ENCODE assay signal across 17 cellular contexts in the genomic region with DNA sequence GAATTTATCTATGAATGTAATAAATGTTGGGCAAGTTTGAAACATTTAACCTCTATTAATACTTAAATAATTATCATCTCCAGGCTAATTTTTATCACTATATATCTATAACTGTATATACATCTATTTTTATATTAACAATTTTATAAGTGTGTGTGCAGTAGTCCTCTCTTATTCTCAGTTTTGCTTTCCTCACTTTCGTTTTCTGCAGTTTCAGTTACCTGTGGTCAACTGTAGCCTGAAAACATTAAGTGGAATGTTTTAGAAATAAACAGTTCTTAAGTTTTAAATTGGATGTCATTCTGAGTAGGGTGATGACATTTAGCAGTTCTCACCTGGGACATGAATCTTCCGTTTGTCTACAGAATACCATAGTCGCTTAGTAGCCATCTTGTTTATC.
A peak's percentile ranks its signal among the peaks of the same experiment; 100 is the strongest.
DNase-seq lines count a peak whose midpoint lies in the region; ATAC-seq and TF ChIP-seq lines count a peak whose summit lies in the region.
"Had no signal": no experiment of that assay in that cellular context is flagged by ENCODE, and none has a peak within 500 bp of the region (broad histone marks: within the 10 kb centered on the region; RNA-seq: fewer than 3 reads in every experiment).

No MANE protein-coding gene starts in this region.

- DNase-seq in BE2C, result no peak
- DNase-seq in iPS-NIHi7 (ENCODE audit: extremely low spot score), result no peak
- no peak for DNase-seq in mesenteric fat pad (ENCODE audit: low spot score)
- DNase-seq in Kasumi-1 (lab: John Stamatoyannopoulos, UW), result no peak
- DNase-seq: ACHN; CD8-positive, alpha-beta memory T cell; left lung; Peyer's patch; stimulated activated naive CD4-positive, alpha-beta T cell treated with Interleukin-2 at 50 U/mL for 16 hours; SW 1271 had no signal

- no peaks in the 10 kb centered on the region for H3K36me3 ChIP-seq in BE2C
- H3K36me3 ChIP-seq: HAP-1, left lung, Peyer's patch had no signal

- H3K4me3 ChIP-seq in BE2C (ENCODE audit: low read depth, low read length), result no peak overlapping the region
- H3K4me3 ChIP-seq: HAP-1, left lung, Peyer's patch, smooth muscle cell had no signal

- ATAC-seq in GM18498 (IDR thresholded peaks at IDR 0.05; ENCODE audit: unreplicated experiment), result peak; percentile 91
- peak; percentile 74 for ATAC-seq in GM19463 (IDR thresholded peaks at IDR 0.05; ENCODE audit: unreplicated experiment)
- ATAC-seq in HG02840 (IDR thresholded peaks at IDR 0.05; ENCODE audit: low FRiP score, unreplicated experiment), result peak; percentile 63
- peak; percentile 80 for ATAC-seq in HG03432 (IDR thresholded peaks at IDR 0.05; ENCODE audit: unreplicated experiment)
- ATAC-seq: left lung had no signal

- 0 out of 2 replicates have a peak, but pooled peaks cover 3% of the 10 kb centered on the region for H3K4me1 ChIP-seq in BE2C
- H3K4me1 ChIP-seq: HAP-1, left lung, parathyroid adenoma, Peyer's patch had no signal

- no peak for TF ChIP-seq CTCF in BE2C (IDR thresholded peaks at IDR 0.05; ENCODE audit: low read depth, low read length)

- no peaks in the 10 kb centered on the region for H3K27me3 ChIP-seq in BE2C
- H3K27me3 ChIP-seq: left lung, Peyer's patch had no signal

- H3K9me3 ChIP-seq in BE2C, result no peaks in the 10 kb centered on the region; the same call in 1 of the 2 replicates
- H3K9me3 ChIP-seq: HAP-1, left lung, Peyer's patch had no signal
